7 cellular contexts compared by ENCODE assay signal in genomic region chr19:58228584-58229254, GRCh38. TPM values are rescaled to one million over a fixed set of nuclear protein-coding genes. Genes with fewer than 3 reads are reported as not detected.
A peak's percentile ranks its signal among the peaks of the same experiment; 100 is the strongest.
DNase-seq lines count a peak whose midpoint lies in the region; ATAC-seq and TF ChIP-seq lines count a peak whose summit lies in the region.

TSS of gene ZNF544 (plus strand) at chr19:58228914. CDS start at chr19:58244024, 15,110 bp downstream.

- H3K4me1 ChIP-seq in colonic mucosa = no peaks in the 10 kb centered on the region

- peak within 1 kb of the TSS; percentile 95 for H3K27ac Mint-ChIP-seq in activated CD4-positive, alpha-beta T cell treated with anti-CD3 and anti-CD28 coated beads for 36 hours

- H3K9me3 ChIP-seq in colonic mucosa = no peaks in the 10 kb centered on the region

- peaks cover 2% of the 10 kb centered on the region for H3K36me3 ChIP-seq in colonic mucosa

- TF ChIP-seq CTCF in colonic mucosa (IDR thresholded peaks at IDR 0.05) = no peak

- H3K36me3 Mint-ChIP-seq in activated CD4-positive, alpha-beta T cell treated with anti-CD3 and anti-CD28 coated beads for 36 hours (ENCODE audit: low read depth) = peaks cover 60% of the 10 kb centered on the region

- intact Hi-C loops in activated CD4-positive, alpha-beta T cell treated with anti-CD3 and anti-CD28 coated beads for 36 hours (cut with DNase I, micrococcal nuclease) = loop anchor here (1.0 to 5.0 kb wide), 6 partner anchors 46 to 214 kb away; partner anchors contain the start of genes ERVK3-1 (in 1 of the 2), ZNF132 (in 1 of the 2), ZNF274 (in 1 of the 2) and ZNF8 (in 1 of the 2)
- intact Hi-C loops in colonic mucosa (cut with DNase I) = no loop called here

- DNase-seq in NCI-H2227 (lab: John Stamatoyannopoulos, UW; ENCODE audit: unreplicated experiment) (peak; percentile 45), colonic mucosa (peak; percentile 89), left kidney (ENCODE audit: low read depth, low spot score) (peak; percentile 94)
- peak; percentile 85 for DNase-seq in activated CD4-positive, alpha-beta T cell treated with anti-CD3 and anti-CD28 coated beads for 36 hours
- peak; percentile 27 to 61 for DNase-seq in stimulated activated CD4-positive, alpha-beta T cell treated with anti-CD3 and anti-CD28 coated beads, Interleukin-1b, Interleukin-23, amount 100 ng/mL, for 4 hours (ENCODE audit: low read depth in 2 of 2)

- no peaks in the 10 kb centered on the region for H3K27me3 Mint-ChIP-seq in activated CD4-positive, alpha-beta T cell treated with anti-CD3 and anti-CD28 coated beads for 36 hours

- H3K4me3 ChIP-seq in colonic mucosa = peak within 1 kb of the TSS; percentile 74

- H3K9ac ChIP-seq in colonic mucosa (ENCODE audit: low read depth in 2 of 2, low read length in 2 of 2) = peak within 1 kb of the TSS; percentile 53 to 81

- peak within 1 kb of the TSS; percentile 58 for H3K27ac ChIP-seq in colonic mucosa

- H3K4me3 Mint-ChIP-seq in activated CD4-positive, alpha-beta T cell treated with anti-CD3 and anti-CD28 coated beads for 36 hours = peak within 1 kb of the TSS; percentile 91

- H3K9me3 Mint-ChIP-seq in activated CD4-positive, alpha-beta T cell treated with anti-CD3 and anti-CD28 coated beads for 36 hours (ENCODE audit: low read depth) = peaks cover 35% of the 10 kb centered on the region

- peaks cover 24% of the 10 kb centered on the region for H3K4me1 Mint-ChIP-seq in activated CD4-positive, alpha-beta T cell treated with anti-CD3 and anti-CD28 coated beads for 36 hours

- ATAC-seq in GM18511 (IDR thresholded peaks at IDR 0.05; ENCODE audit: unreplicated experiment) (peak; percentile 97), HG03045 (IDR thresholded peaks at IDR 0.05; ENCODE audit: unreplicated experiment) (peak; percentile 74)
- ATAC-seq in activated CD4-positive, alpha-beta T cell treated with anti-CD3 and anti-CD28 coated beads for 36 hours = peak; percentile 87

- POLR2A ChIA-PET in activated CD4-positive, alpha-beta T cell treated with anti-CD3 and anti-CD28 coated beads for 36 hours (lab: Charles Lee) = interaction anchor here (1.1 kb wide), 1 partner anchor 130 kb away, joined by 3 read pairs; no protein-coding TSS in a partner anchor

- CTCF ChIA-PET in activated CD4-positive, alpha-beta T cell treated with anti-CD3 and anti-CD28 coated beads for 36 hours (lab: Charles Lee) = interaction anchor here (0.6 to 1.2 kb wide), 5 partner anchors 15 to 293 kb away, joined by 3 to 4 read pairs (median 3); partner anchors contain the start of gene ZNF274

- no peaks in the 10 kb centered on the region for H3K27me3 ChIP-seq in colonic mucosa

RNA-seq across cellular contexts. Expression of gene ZNF544, which starts in this region (rescaled TPM):
- 10 to 100 TPM; 32.2 to 38.5 TPM for total RNA-seq in activated CD4-positive, alpha-beta T cell treated with anti-CD3 and anti-CD28 coated beads for 36 hours
- total RNA-seq in colonic mucosa = 10 to 100 TPM; 17.2 to 29.6 TPM

Comparison
In these comparisons a context has a peak if more than half of its experiments do, and no peak if none do; other contexts are left out.
1. Peak in every context shown above with its lines: DNase-seq, ATAC-seq, H3K4me3 ChIP-seq and H3K27ac ChIP-seq.
2. DNase-seq: peak in every context shown above with its lines; median percentile 94 in left kidney; 89 in colonic mucosa; 85 in activated CD4-positive, alpha-beta T cell treated with anti-CD3 and anti-CD28 coated beads for 36 hours; 45 in NCI-H2227; 44 in stimulated activated CD4-positive, alpha-beta T cell treated with anti-CD3 and anti-CD28 coated beads, Interleukin-1b, Interleukin-23, amount 100 ng/mL, for 4 hours.